In the genomic region with DNA sequence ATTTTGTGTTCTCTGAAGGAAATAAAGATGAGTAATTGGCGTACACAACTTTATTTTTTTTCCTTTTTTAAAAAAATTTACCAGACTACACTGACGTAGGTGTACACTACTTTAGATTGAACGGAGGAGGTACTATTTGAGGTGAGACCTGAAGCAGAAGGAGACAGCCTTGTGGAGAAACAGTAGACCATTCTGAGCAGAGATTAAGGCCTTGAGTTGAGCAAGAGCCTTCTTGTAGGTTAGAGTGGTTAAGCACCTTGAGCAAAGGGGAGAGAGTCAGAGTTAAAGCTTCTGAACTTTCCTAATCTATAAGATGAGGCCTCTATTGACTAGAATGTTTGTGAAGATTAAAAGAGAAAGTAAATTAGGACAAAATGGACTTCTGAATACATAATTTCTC, we compare ENCODE assay signal across 10 cellular contexts. TPM values are rescaled to one million over a fixed set of nuclear protein-coding genes. Genes with fewer than 3 reads are reported as not detected.
DNase-seq lines count a peak whose midpoint lies in the region; ATAC-seq and TF ChIP-seq lines count a peak whose summit lies in the region.
"Had no signal": no experiment of that assay in that cellular context is flagged by ENCODE, and none has a peak within 500 bp of the region (broad histone marks: within the 10 kb centered on the region; RNA-seq: fewer than 3 reads in every experiment).

No MANE protein-coding gene starts in this region.

- H3K36me3 Mint-ChIP-seq in activated naive CD4-positive, alpha-beta T cell treated with anti-CD3 and anti-CD28 coated beads, Interleukin-2, amount 50 U/mL, for 24 hours = peaks cover 13% of the 10 kb centered on the region
- peaks cover 16% of the 10 kb centered on the region for H3K36me3 Mint-ChIP-seq in activated CD4-positive, alpha-beta memory T cell treated with anti-CD3 and anti-CD28 coated beads for 36 hours
- peaks cover 13% of the 10 kb centered on the region for H3K36me3 Mint-ChIP-seq in type B pancreatic cell

- H3K9me3 ChIP-seq in iPS-18c (ENCODE audit: control insufficient read depth, insufficient read depth, low read length) = no peaks in the 10 kb centered on the region

- H3K4me3 Mint-ChIP-seq in activated naive CD4-positive, alpha-beta T cell treated with anti-CD3 and anti-CD28 coated beads, Interleukin-2, amount 50 U/mL, for 24 hours = peak overlapping the region; percentile 82
- peak overlapping the region; percentile 68 for H3K4me3 Mint-ChIP-seq in activated CD4-positive, alpha-beta memory T cell treated with anti-CD3 and anti-CD28 coated beads for 36 hours
- peak overlapping the region; percentile 95 for H3K4me3 Mint-ChIP-seq in type B pancreatic cell

- DNase-seq in activated naive CD4-positive, alpha-beta T cell treated with anti-CD3 and anti-CD28 coated beads, Interleukin-2, amount 50 U/mL, for 16 hours = no peak
- DNase-seq in activated CD4-positive, alpha-beta memory T cell treated with anti-CD3 and anti-CD28 coated beads for 36 hours = no peak
- DNase-seq in type B pancreatic cell (ENCODE audit: extremely low spot score, unreplicated experiment) (no peak), NCI-H1694 treated with DMSO at 0.1 percent for 48 hours (lab: John Stamatoyannopoulos, UW) (no peak)

- intact Hi-C loops in activated CD4-positive, alpha-beta memory T cell treated with anti-CD3 and anti-CD28 coated beads for 36 hours (cut with micrococcal nuclease) = loop anchor here (2.0 kb wide), 2 partner anchors 77 to 413 kb away; partner anchors contain the start of gene GNS

- H3K4me1 Mint-ChIP-seq in activated naive CD4-positive, alpha-beta T cell treated with anti-CD3 and anti-CD28 coated beads, Interleukin-2, amount 50 U/mL, for 24 hours = peaks cover 5% of the 10 kb centered on the region
- peaks cover 26% of the 10 kb centered on the region for H3K4me1 Mint-ChIP-seq in activated CD4-positive, alpha-beta memory T cell treated with anti-CD3 and anti-CD28 coated beads for 36 hours (ENCODE audit: low read depth)
- H3K4me1 Mint-ChIP-seq in type B pancreatic cell (ENCODE audit: unreplicated experiment) = peaks cover 21% of the 10 kb centered on the region

- H3K27ac Mint-ChIP-seq in activated naive CD4-positive, alpha-beta T cell treated with anti-CD3 and anti-CD28 coated beads, Interleukin-2, amount 50 U/mL, for 24 hours = peak overlapping the region; percentile 53
- no peak overlapping the region for H3K27ac Mint-ChIP-seq in activated CD4-positive, alpha-beta memory T cell treated with anti-CD3 and anti-CD28 coated beads for 36 hours
- H3K27ac Mint-ChIP-seq in type B pancreatic cell = peak overlapping the region; percentile 30

- no peak for TF ChIP-seq CTCF in type B pancreatic cell (conservative IDR thresholded peaks at IDR 0.05)

- H3K9me3 Mint-ChIP-seq in activated naive CD4-positive, alpha-beta T cell treated with anti-CD3 and anti-CD28 coated beads, Interleukin-2, amount 50 U/mL, for 24 hours = no peaks in the 10 kb centered on the region
- H3K9me3 Mint-ChIP-seq in activated CD4-positive, alpha-beta memory T cell treated with anti-CD3 and anti-CD28 coated beads for 36 hours = no peaks in the 10 kb centered on the region
- H3K9me3 Mint-ChIP-seq in type B pancreatic cell = no peaks in the 10 kb centered on the region

- no peaks in the 10 kb centered on the region for H3K27me3 Mint-ChIP-seq in activated naive CD4-positive, alpha-beta T cell treated with anti-CD3 and anti-CD28 coated beads, Interleukin-2, amount 50 U/mL, for 24 hours
- H3K27me3 Mint-ChIP-seq in activated CD4-positive, alpha-beta memory T cell treated with anti-CD3 and anti-CD28 coated beads for 36 hours = no peaks in the 10 kb centered on the region
- H3K27me3 Mint-ChIP-seq in type B pancreatic cell = peaks cover 6% of the 10 kb centered on the region

- ATAC-seq in GM21367 (IDR thresholded peaks at IDR 0.05; ENCODE audit: unreplicated experiment) (no peak), GM21576 (IDR thresholded peaks at IDR 0.05; ENCODE audit: unreplicated experiment) (no peak)

- CTCF ChIA-PET in activated CD4-positive, alpha-beta memory T cell treated with anti-CD3 and anti-CD28 coated beads for 36 hours (lab: Charles Lee) = interaction anchor here (0.9 to 1.0 kb wide), 2 partner anchors 60 to 61 kb away, joined by 3 to 5 read pairs; no protein-coding TSS in a partner anchor

- H3K4me3 ChIP-seq in iPS-18c (ENCODE audit: insufficient read depth, low read depth, low read length) = peak overlapping the region; percentile 38
- H3K4me3 ChIP-seq: lung had no signal

- POLR2A ChIA-PET in activated CD4-positive, alpha-beta memory T cell treated with anti-CD3 and anti-CD28 coated beads for 36 hours (lab: Charles Lee) = interaction anchor here (1.0 to 3.6 kb wide), 2 partner anchors 15 to 22 kb away, joined by 3 to 21 read pairs; no protein-coding TSS in a partner anchor

RNA-seq across cellular contexts. Expression of gene LEMD3, which starts 2.5 kb away (rescaled TPM):
- 10 to 100 TPM; 16.5 to 19.5 TPM for total RNA-seq in activated CD4-positive, alpha-beta memory T cell treated with anti-CD3 and anti-CD28 coated beads for 36 hours
- total RNA-seq in type B pancreatic cell (ENCODE audit: low replicate concordance) = 30.6 and 40.6 TPM in 2 replicates

RNA-seq across cellular contexts. Expression of gene WIF1, which starts 50.8 kb away (rescaled TPM):
- total RNA-seq in activated CD4-positive, alpha-beta memory T cell treated with anti-CD3 and anti-CD28 coated beads for 36 hours = under 1 TPM in 1 of 2 experiments, not detected in 1; 0.12 TPM
- total RNA-seq in type B pancreatic cell (ENCODE audit: low replicate concordance) = 2.3 and 14.9 TPM in 2 replicates
- total RNA-seq: T-helper 1 cell treated with Interleukin-12 subunit alpha and Interleukin-12 subunit beta and Interleukin-4 antibody, amounts not matched to agents 30 ng/mL and 1 ng/mL, for 36 hours had no signal
